1 cellular context compared by ENCODE assay signal in genomic region chr7:98922392-98923107, GRCh38.
TF ChIP-seq lines count a peak whose summit lies in the region.

No MANE protein-coding gene starts in this region.

TF ChIP-seq in HCT116, 20 proteins besides CTCF, POLR2A, EP300 and RAD21 (continued from another document):
- TF ChIP-seq REST (IDR thresholded peaks at IDR 0.05; ENCODE audit: low read depth) (no peak), ATF3 (IDR thresholded peaks at IDR 0.05) (no peak), SP1 (IDR thresholded peaks at IDR 0.05; ENCODE audit: low read depth) (no peak), ZBTB33 (IDR thresholded peaks at IDR 0.05; ENCODE audit: extremely low read depth, insufficient replicate concordance, low read length) (no peak), MAX (IDR thresholded peaks at IDR 0.05) (no peak), YY1 (IDR thresholded peaks at IDR 0.05; ENCODE audit: extremely low read depth, insufficient replicate concordance, low read depth, low read length) (no peak), TCF7L2 (IDR thresholded peaks at IDR 0.05; ENCODE audit: borderline replicate concordance, extremely low read depth, insufficient read depth, insufficient read length) (no peak), SIN3A (IDR thresholded peaks at IDR 0.05; ENCODE audit: low read depth) (no peak), EZH2 (IDR thresholded peaks at IDR 0.05) (no peak), FOSL1 (IDR thresholded peaks at IDR 0.05; ENCODE audit: low read depth) (no peak), EZH2phosphoT487 (IDR thresholded peaks at IDR 0.05; ENCODE audit: borderline replicate concordance) (no peak), CEBPB (IDR thresholded peaks at IDR 0.05; ENCODE audit: low read depth) (no peak), ZFX (IDR thresholded peaks at IDR 0.05) (no peak)
